Comparison of ENCODE assay signal across 27 cellular contexts in genomic region chr4:164659765-164660164, GRCh38.
DNase-seq lines count a peak whose midpoint lies in the region; ATAC-seq, FAIRE-seq and TF ChIP-seq lines count a peak whose summit lies in the region.
"Had no signal": no experiment of that assay in that cellular context is flagged by ENCODE, and none has a peak within 500 bp of the region (broad histone marks: within the 10 kb centered on the region; RNA-seq: fewer than 3 reads in every experiment).

No MANE protein-coding gene starts in this region.

- no peak overlapping the region for H3K4me3 ChIP-seq in HepG2 (replicated peaks in 1 of 3; ENCODE audit: insufficient read depth in 1 of 3, low read depth in 2 of 3, low read length in 3 of 3)
- no peak overlapping the region for H3K4me3 ChIP-seq in right lobe of liver
- no peak overlapping the region for H3K4me3 ChIP-seq in GM23338
- H3K4me3 ChIP-seq in epithelial cell of esophagus (ENCODE audit: low read length) = no peak overlapping the region
- no peak overlapping the region for H3K4me3 ChIP-seq in neural cell (ENCODE audit: low read length)
- H3K4me3 ChIP-seq: A549, GM12878 had no signal

- no peak overlapping the region for H2AFZ ChIP-seq in HepG2 (ENCODE audit: low read length)
- peak overlapping the region; percentile 14; the same call in 1 of the 2 replicates for H2AFZ ChIP-seq in GM23338
- no peak overlapping the region for H2AFZ ChIP-seq in neural cell (ENCODE audit: low read depth, low read length)

- H3K9me3 ChIP-seq in HepG2 (ENCODE audit: low read length) (no peaks in the 10 kb centered on the region), right lobe of liver (no peaks in the 10 kb centered on the region), neural cell (ENCODE audit: low read length) (no peaks in the 10 kb centered on the region)
- H3K9me3 ChIP-seq: A549, Caco-2 had no signal

- ATAC-seq in HepG2 (no peak), right lobe of liver (no peak), GM23338 (no peak), GM21528 (IDR thresholded peaks at IDR 0.05; ENCODE audit: low FRiP score, unreplicated experiment) (no peak)
- ATAC-seq: A549; CD8-positive, alpha-beta T cell; GM12878 had no signal

- WGBS in HepG2 (ENCODE audit: low lambda C conversion rate) = 0% methylated on average over 1 of the region's 1 CpG
- WGBS in right lobe of liver (ENCODE audit: insufficient coverage, low coverage, low lambda C conversion rate, missing lambda C conversion rate) = 17% methylated on average over 1 of the region's 1 CpG

- TF ChIP-seq POLR2A in HepG2 (IDR thresholded peaks at IDR 0.05; ENCODE audit: insufficient read depth in 1 of 2, low read depth in 2 of 2, low read length in 2 of 2) = no peak
- no peak for TF ChIP-seq POLR2A in right lobe of liver (IDR thresholded peaks at IDR 0.05)

- intact Hi-C loops in HepG2 (cut with micrococcal nuclease; ENCODE audit: unreplicated experiment) (no loop called here), right lobe of liver (cut with DNase I) (no loop called here)

- H4K20me1 ChIP-seq in HepG2 (ENCODE audit: insufficient read depth, low read length) (no peaks in the 10 kb centered on the region), GM23338 (replicated peaks; ENCODE audit: insufficient read depth) (no peaks in the 10 kb centered on the region), neural cell (ENCODE audit: insufficient read depth) (no peaks in the 10 kb centered on the region)

- DNase-seq in HepG2 (ENCODE audit: low spot score) (no peak), right lobe of liver (no peak), GM23338 (ENCODE audit: low spot score) (no peak), epithelial cell of esophagus (ENCODE audit: low read depth) (peak; percentile 4), NCI-H510A treated with DMSO at 0.1 percent for 48 hours (lab: John Stamatoyannopoulos, UW) (no peak), NCI-H2171 (lab: John Stamatoyannopoulos, UW) (no peak)
- DNase-seq: AML-193; Caco-2; Calu3; CD4-positive, alpha-beta T cell; CD8-positive, alpha-beta T cell; DMS 273 treated with DMSO at 0.1 percent for 48 hours; DMS153; DMS53; DMS79; DND-41; EL; GDM1 had no signal

- H3K27ac ChIP-seq in HepG2 (ENCODE audit: extremely low read length, insufficient read depth, low read length) = no peak overlapping the region
- H3K27ac ChIP-seq in right lobe of liver = no peak overlapping the region
- H3K27ac ChIP-seq in GM23338 (ENCODE audit: low read depth) = no peak overlapping the region
- no peak overlapping the region for H3K27ac ChIP-seq in neural cell (ENCODE audit: low read length)
- H3K27ac ChIP-seq: 22Rv1, A549, C4-2B had no signal

- no peak for FAIRE-seq in HepG2 (lab: Jason Lieb, UNC)
- FAIRE-seq: A549, GM12878, GM12892, GM18507 had no signal

- peaks cover 7% of the 10 kb centered on the region for H3K9me2 ChIP-seq in GM23338 (ENCODE audit: insufficient read depth)
- H3K9me2 ChIP-seq in neural cell (ENCODE audit: insufficient read depth, low read length) = no peaks in the 10 kb centered on the region

- H3K4me1 Mint-ChIP-seq in GM23338 = no peaks in the 10 kb centered on the region
- H3K4me1 Mint-ChIP-seq: B cell had no signal

- no peaks in the 10 kb centered on the region for H3K27me3 Mint-ChIP-seq in GM23338 (ENCODE audit: insufficient read depth, low read depth, poor library complexity)
- H3K27me3 Mint-ChIP-seq: B cell; CD4-positive, alpha-beta T cell had no signal

- in situ Hi-C loops in HepG2 (cut with HindIII; ENCODE audit: extremely low pct_ligation_motif_present, low pct_unique_long_range_greater_than_20kb) = no loop called here

- H3K9ac ChIP-seq in HepG2 (ENCODE audit: insufficient read depth, low read depth, low read length) (no peak overlapping the region), neural cell (ENCODE audit: low read length) (no peak overlapping the region)

- POLR2A ChIA-PET in HepG2 (lab: Yijun Ruan, JAX) = no interaction called here

- TF ChIP-seq CTCF in HepG2 (CRISPR knock-in tag; IDR thresholded peaks at IDR 0.05) (no peak), right lobe of liver (IDR thresholded peaks at IDR 0.05) (no peak), GM23338 (conservative IDR thresholded peaks at IDR 0.05; ENCODE audit: low read depth in 2 of 2) (no peak), epithelial cell of esophagus (IDR thresholded peaks at IDR 0.05; ENCODE audit: insufficient read depth, low read depth, low read length, missing control alignments) (no peak), neural cell (IDR thresholded peaks at IDR 0.05; ENCODE audit: poor library complexity, severe bottlenecking) (no peak)

- CTCF ChIA-PET in HepG2 (lab: Yijun Ruan, JAX; ENCODE audit: low intra/inter-chr PET ratio, low total read pairs) = no interaction called here

- H3K9me3 Mint-ChIP-seq in GM23338 = peaks cover 9% of the 10 kb centered on the region

- H3K4me1 ChIP-seq in HepG2 (ENCODE audit: insufficient read depth, low read length) (no peaks in the 10 kb centered on the region), right lobe of liver (no peaks in the 10 kb centered on the region), GM23338 (ENCODE audit: insufficient read depth) (no peaks in the 10 kb centered on the region)
- H3K4me1 ChIP-seq: A549, Caco-2 had no signal

- H3K4me3 Mint-ChIP-seq in GM23338 = no peak overlapping the region
- H3K4me3 Mint-ChIP-seq: B cell; CD4-positive, alpha-beta T cell; CD8-positive, alpha-beta T cell had no signal

- H3K27ac Mint-ChIP-seq in GM23338 = no peak overlapping the region
- H3K27ac Mint-ChIP-seq: B cell; CD4-positive, alpha-beta T cell; CD8-positive, alpha-beta T cell had no signal

- TF ChIP-seq RAD21 in HepG2 (CRISPR knock-in tag; IDR thresholded peaks at IDR 0.05) (no peak), neural cell (conservative IDR thresholded peaks at IDR 0.05) (no peak)

- H3F3A ChIP-seq in GM23338 (replicated peaks; ENCODE audit: low read depth) = no peaks in the 10 kb centered on the region
- H3F3A ChIP-seq in neural cell (ENCODE audit: insufficient read depth, low read length, poor library complexity, severe bottlenecking) = no peaks in the 10 kb centered on the region

- no peaks in the 10 kb centered on the region for H3K27me3 ChIP-seq in HepG2 (ENCODE audit: control insufficient read depth in 1 of 2, insufficient read depth in 2 of 2, low read length in 2 of 2)
- no peaks in the 10 kb centered on the region for H3K27me3 ChIP-seq in right lobe of liver
- H3K27me3 ChIP-seq in GM23338 (ENCODE audit: insufficient read depth) = no peaks in the 10 kb centered on the region
- H3K27me3 ChIP-seq in neural cell (ENCODE audit: insufficient read depth, low read depth, low read length) = no peaks in the 10 kb centered on the region

- H3K4me2 ChIP-seq in HepG2 (ENCODE audit: low read depth, low read length) (no peak overlapping the region), GM23338 (no peak overlapping the region), neural cell (ENCODE audit: low read length) (no peak overlapping the region)
- H3K4me2 ChIP-seq: A549 had no signal

- H3K79me2 ChIP-seq in HepG2 (ENCODE audit: insufficient read depth, low read length) = no peaks in the 10 kb centered on the region
- no peaks in the 10 kb centered on the region for H3K79me2 ChIP-seq in GM23338 (replicated peaks; ENCODE audit: insufficient read depth)
- H3K79me2 ChIP-seq in neural cell (replicated peaks; ENCODE audit: insufficient read depth, low read length) = no peaks in the 10 kb centered on the region

- TF ChIP-seq EP300 in HepG2 (IDR thresholded peaks at IDR 0.05; ENCODE audit: low read depth in 2 of 2, low read length in 2 of 2) (no peak), HepG2 (CRISPR knock-in tag; IDR thresholded peaks at IDR 0.05; ENCODE audit: borderline replicate concordance) (no peak), neural cell (conservative IDR thresholded peaks at IDR 0.05; ENCODE audit: poor library complexity, severe bottlenecking) (peak; percentile 58)

- peaks cover 4% of the 10 kb centered on the region; the same call in 1 of the 3 replicates for H3K36me3 Mint-ChIP-seq in GM23338 (ENCODE audit: low read depth)
- H3K36me3 Mint-ChIP-seq: CD8-positive, alpha-beta T cell had no signal

- no TSS peak for BruUV-seq in HepG2 (replicated peaks; lab: Mats Ljungman, UMichigan)

- H3K36me3 ChIP-seq in HepG2 (replicated peaks in 1 of 2; ENCODE audit: control insufficient read depth in 1 of 2, insufficient read depth in 2 of 2, low read length in 2 of 2) = no peaks in the 10 kb centered on the region
- no peaks in the 10 kb centered on the region for H3K36me3 ChIP-seq in right lobe of liver
- H3K36me3 ChIP-seq in GM23338 (ENCODE audit: insufficient read depth) = no peaks in the 10 kb centered on the region
- no peaks in the 10 kb centered on the region for H3K36me3 ChIP-seq in neural cell (ENCODE audit: insufficient read depth, low read length)

TF ChIP-seq in HepG2, 621 proteins besides CTCF, POLR2A, EP300 and RAD21 (continues in another document):
- TF ChIP-seq KDM5B (CRISPR knock-in tag; IDR thresholded peaks at IDR 0.05; ENCODE audit: borderline replicate concordance) = no peak
- 0 out of 2 replicates have a peak, but pooled peaks have one; percentile 18 for TF ChIP-seq CREB1 (IDR thresholded peaks at IDR 0.05)
- no peak for TF ChIP-seq CREB1 (CRISPR knock-in tag; IDR thresholded peaks at IDR 0.05)
- no peak for TF ChIP-seq SUZ12 (IDR thresholded peaks at IDR 0.05; ENCODE audit: low read depth, low read length)
- TF ChIP-seq TEAD2 (CRISPR knock-in tag; IDR thresholded peaks at IDR 0.05) = no peak
- no peak for TF ChIP-seq ZNF343 (CRISPR knock-in tag; IDR thresholded peaks at IDR 0.05)
- no peak for TF ChIP-seq MTA1 (CRISPR knock-in tag; IDR thresholded peaks at IDR 0.05; ENCODE audit: borderline replicate concordance)

TF ChIP-seq in neural cell, 6 proteins besides CTCF, POLR2A, EP300 and RAD21:
- TF ChIP-seq SMC3 (conservative IDR thresholded peaks at IDR 0.05; ENCODE audit: poor library complexity) (no peak), TAF1 (IDR thresholded peaks at IDR 0.05; ENCODE audit: low read depth) (no peak), POLR2AphosphoS5 (IDR thresholded peaks at IDR 0.05) (peak; percentile 51)
